In genomic region chr12:51087-51486, GRCh38 we compare ENCODE assay signal across 1 cellular context. TPM values are rescaled to one million over a fixed set of nuclear protein-coding genes. Genes with fewer than 3 reads are reported as not detected.
"Had no signal": no experiment of that assay in that cellular context is flagged by ENCODE, and none has a peak within 500 bp of the region (broad histone marks: within the 10 kb centered on the region; RNA-seq: fewer than 3 reads in every experiment).

No MANE protein-coding gene starts in this region.

RNA-seq across cellular contexts. Expression of gene IQSEC3, which starts 15.5 kb away (rescaled TPM):
- total RNA-seq: myocyte had no signal
